14 cellular contexts compared by ENCODE assay signal in the genomic region with DNA sequence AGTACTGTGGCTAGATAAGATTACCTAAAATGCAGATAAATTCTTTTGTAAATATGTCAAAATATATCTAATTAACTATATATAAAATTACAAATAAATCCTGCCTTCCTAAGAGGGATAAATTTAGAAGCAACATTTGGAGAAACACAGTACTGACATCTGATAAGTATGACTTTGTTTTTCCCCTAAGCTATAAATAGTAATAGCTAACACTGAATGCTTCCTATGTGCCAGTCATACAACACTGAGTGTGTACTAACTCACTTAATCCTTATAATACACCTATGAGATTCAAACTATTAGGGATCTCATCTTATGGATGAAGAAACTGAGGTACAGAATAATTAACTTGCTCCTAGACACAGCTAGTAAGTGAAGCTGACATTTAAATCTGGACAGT.
DNase-seq lines count a peak whose midpoint lies in the region; ATAC-seq and TF ChIP-seq lines count a peak whose summit lies in the region.
"Had no signal": no experiment of that assay in that cellular context is flagged by ENCODE, and none has a peak within 500 bp of the region (broad histone marks: within the 10 kb centered on the region; RNA-seq: fewer than 3 reads in every experiment).

No MANE protein-coding gene starts in this region.

- intact Hi-C loops in left ventricle myocardium inferior (cut with micrococcal nuclease) = no loop called here
- intact Hi-C loops in left ventricle myocardium superior (cut with micrococcal nuclease) = no loop called here
- intact Hi-C loops in gastrocnemius medialis (cut with DNase I; ENCODE audit: low total_unique reads) = no loop called here

- no peak for TF ChIP-seq POLR2A in gastrocnemius medialis (IDR thresholded peaks at IDR 0.05)

- H3K27ac ChIP-seq in cardiac muscle cell (peak overlapping the region; percentile 57), left ventricle myocardium inferior (replicated peaks) (no peak overlapping the region), gastrocnemius medialis (peak overlapping the region; percentile 70 to 72 (median 71))
- H3K27ac ChIP-seq: C4-2B, GM23248 had no signal

- no peaks in the 10 kb centered on the region for H3K36me3 ChIP-seq in cardiac muscle cell
- no peaks in the 10 kb centered on the region for H3K36me3 ChIP-seq in left ventricle myocardium inferior
- no peaks in the 10 kb centered on the region for H3K36me3 ChIP-seq in gastrocnemius medialis
- H3K36me3 ChIP-seq: BE2C, HAP-1 had no signal

- no peak overlapping the region for H3K4me3 ChIP-seq in cardiac muscle cell
- no peak overlapping the region for H3K4me3 ChIP-seq in left ventricle myocardium inferior
- no peak overlapping the region for H3K4me3 ChIP-seq in gastrocnemius medialis
- H3K4me3 ChIP-seq: GM23248, HAP-1 had no signal

- H3K9me3 ChIP-seq in cardiac muscle cell (ENCODE audit: low read depth) (no peaks in the 10 kb centered on the region), left ventricle myocardium inferior (replicated peaks) (no peaks in the 10 kb centered on the region), gastrocnemius medialis (no peaks in the 10 kb centered on the region)
- H3K9me3 ChIP-seq: BE2C, Caco-2 had no signal

- peak; percentile 88 for ATAC-seq in left ventricle myocardium superior
- peak; percentile 98 for ATAC-seq in gastrocnemius medialis

- TF ChIP-seq CTCF in cardiac muscle cell (IDR thresholded peaks at IDR 0.05; ENCODE audit: low read depth, low read length) (no peak), left ventricle myocardium inferior (IDR thresholded peaks at IDR 0.05; ENCODE audit: borderline replicate concordance) (no peak), gastrocnemius medialis (IDR thresholded peaks at IDR 0.05 in 4 of 5, conservative IDR thresholded peaks at IDR 0.05 in 1 of 5) (no peak)

- H3K27me3 ChIP-seq in cardiac muscle cell (no peaks in the 10 kb centered on the region), left ventricle myocardium inferior (ENCODE audit: low read depth) (no peaks in the 10 kb centered on the region), gastrocnemius medialis (no peaks in the 10 kb centered on the region)
- H3K27me3 ChIP-seq: BE2C had no signal

- DNase-seq in cardiac muscle cell (ENCODE audit: low read depth in 1 of 2, low spot score in 1 of 2) = peak in 1 of 2 donors; percentile 21
- no peak for DNase-seq in left ventricle myocardium inferior
- DNase-seq in left ventricle myocardium superior = no peak
- DNase-seq in gastrocnemius medialis = no peak
- no peak for DNase-seq in GM19240 (ENCODE audit: insufficient read length, low spot score)
- DNase-seq in C1 segment of cervical spinal cord (lab: John Stamatoyannopoulos, UW) = no peak
- DNase-seq in activated effector memory CD4-positive, alpha-beta T cell treated with Interleukin-2 at 50 U/mL for 16 hours = no peak
- DNase-seq: ACHN; BE2C; Caco-2; CD4-positive, alpha-beta T cell; GM23248 had no signal

- in situ Hi-C loops in gastrocnemius medialis (cut with MboI; ENCODE audit: low sequenced_read_pairs in 4 of 4) = no loop called here

- H3K4me1 ChIP-seq in cardiac muscle cell (ENCODE audit: low read depth) (peaks cover 29% of the 10 kb centered on the region), left ventricle myocardium inferior (peaks cover 31% of the 10 kb centered on the region), gastrocnemius medialis (peaks cover 30 to 39% of the 10 kb centered on the region in 2 donors)
- H3K4me1 ChIP-seq: BE2C, HAP-1 had no signal
